In genomic region chr1:6785318-6785712, GRCh38 we compare ENCODE assay signal across 8 cellular contexts. TPM values are rescaled to one million over a fixed set of nuclear protein-coding genes. Genes with fewer than 3 reads are reported as not detected.
DNase-seq lines count a peak whose midpoint lies in the region; ATAC-seq and TF ChIP-seq lines count a peak whose summit lies in the region.

Gene CAMTA1, plus strand, starts transcription at chr1:6785454. Its CDS starts 77 bp downstream, at chr1:6785531.

- peaks cover 50% of the 10 kb centered on the region for H3K4me1 Mint-ChIP-seq in brain

- TF ChIP-seq CTCF in brain (conservative IDR thresholded peaks at IDR 0.05), result no peak
- no peak for TF ChIP-seq CTCF in left lung (IDR thresholded peaks at IDR 0.05)

- DNase-seq in activated CD4-positive, CD25-positive, alpha-beta regulatory T cell treated with anti-CD3 and anti-CD28 coated beads, Interleukin-2, amount 50 U/mL, for 72 hours, result no peak
- DNase-seq in HT-29 (ENCODE audit: low spot score), result no peak
- peak in 1 of 2 donors; percentile 94 for DNase-seq in left lung
- no peak for DNase-seq in NCI-H1930 (lab: John Stamatoyannopoulos, UW)
- no peak for DNase-seq in medulla oblongata (ENCODE audit: extremely low spot score)

- no peaks in the 10 kb centered on the region for H3K36me3 ChIP-seq in left lung

- peak; percentile 83 to 86 for ATAC-seq in activated CD4-positive, CD25-positive, alpha-beta regulatory T cell treated with anti-CD3 and anti-CD28 coated beads, Interleukin-2, amount 50 U/mL, for 24 hours
- no peak for ATAC-seq in left lung

- H3K27ac Mint-ChIP-seq in brain, result peak within 1 kb of the TSS; percentile 90 to 97 (median 96)

- H3K27ac ChIP-seq in left lung (peak within 1 kb of the TSS; percentile 99 to 100), temporal lobe (ENCODE audit: low read depth, low read length) (peak within 1 kb of the TSS; percentile 73)

- peaks cover 15% of the 10 kb centered on the region for H3K36me3 Mint-ChIP-seq in brain

- H3K27me3 ChIP-seq in left lung, result no peaks in the 10 kb centered on the region

- no peaks in the 10 kb centered on the region for H3K9me3 Mint-ChIP-seq in brain

- H3K4me1 ChIP-seq in left lung, result peaks cover 4 to 43% of the 10 kb centered on the region in 2 donors

- H3K4me3 Mint-ChIP-seq in brain, result peak within 1 kb of the TSS; percentile 90 to 99 (median 97)

- no peaks in the 10 kb centered on the region for H3K9me3 ChIP-seq in left lung

- intact Hi-C loops in left lung (cut with DNase I), result no loop called here

- H3K27me3 Mint-ChIP-seq in brain, result peaks cover 4% of the 10 kb centered on the region

- H3K4me3 ChIP-seq in left lung, result peak within 1 kb of the TSS; percentile 75 to 86

RNA-seq across cellular contexts. Expression of gene CAMTA1, which starts in this region (rescaled TPM):
- total RNA-seq in HT-29 (2014; rRNA removed; shearing (Covaris generic)), result 38.6 and 62.2 TPM in 2 replicates
- 146 TPM for polyA plus RNA-seq in brain (ENCODE audit: insufficient read depth, low read depth, low replicate concordance)
- total RNA-seq in left lung, result 10 to 100 TPM; 56.9 to 69.1 TPM
- 76.7 TPM for total RNA-seq in temporal lobe
